Comparison of ENCODE assay signal across 9 cellular contexts in the genomic region with DNA sequence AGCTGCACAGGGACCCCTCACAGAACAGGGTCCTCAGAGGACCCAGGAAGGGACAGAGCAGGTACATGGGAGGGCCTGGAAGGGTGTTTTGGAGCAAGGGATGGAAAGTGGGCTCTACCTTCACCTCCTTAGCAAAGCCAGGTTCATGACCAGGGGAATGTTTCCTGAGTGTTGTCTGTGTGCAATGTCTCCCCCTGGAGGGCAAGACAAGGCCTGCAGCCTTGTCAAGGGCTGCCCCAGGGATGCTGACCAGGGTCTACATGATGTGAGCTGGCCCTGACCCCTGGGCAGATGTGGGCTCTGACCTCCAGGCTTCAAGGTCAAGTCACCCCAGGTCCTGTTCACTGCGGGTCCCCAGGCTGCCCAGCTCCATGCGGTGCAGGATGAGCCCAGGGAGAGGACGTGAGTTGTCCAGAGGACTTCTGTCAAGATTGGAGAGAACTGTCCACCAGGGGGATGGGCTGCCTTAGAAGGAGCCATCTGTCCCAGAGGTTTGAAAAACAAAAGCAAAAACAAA. TPM values are rescaled to one million over a fixed set of nuclear protein-coding genes. Genes with fewer than 3 reads are reported as not detected.
A peak's percentile ranks its signal among the peaks of the same experiment; 100 is the strongest.
DNase-seq lines count a peak whose midpoint lies in the region; ATAC-seq and TF ChIP-seq lines count a peak whose summit lies in the region.
"Had no signal": no experiment of that assay in that cellular context is flagged by ENCODE, and none has a peak within 500 bp of the region (broad histone marks: within the 10 kb centered on the region; RNA-seq: fewer than 3 reads in every experiment).

No MANE protein-coding gene starts in this region.

- peaks cover 29% of the 10 kb centered on the region for H3K36me3 Mint-ChIP-seq in activated naive CD8-positive, alpha-beta T cell treated with anti-CD3 and anti-CD28 coated beads, Interleukin-2, amount 10 ng/mL, durations not matched to agents 7 days and 5 days

- H3K27ac ChIP-seq in heart right ventricle, result peak overlapping the region in 9 of 10 donors; percentile 33 to 89 (median 71)
- H3K27ac ChIP-seq in aorta (ENCODE audit: low read depth in 1 of 2, low read length in 2 of 2), result no peak overlapping the region

- no peaks in the 10 kb centered on the region for H3K9me3 Mint-ChIP-seq in activated naive CD8-positive, alpha-beta T cell treated with anti-CD3 and anti-CD28 coated beads, Interleukin-2, amount 10 ng/mL, durations not matched to agents 7 days and 5 days
- H3K9me3 Mint-ChIP-seq: dendritic cell treated with granulocyte-macrophage colony-stimulating factor and Interleukin-4, amounts not matched to agents 40 ng/mL and 50 ng/mL, for 4 days had no signal

- ATAC-seq in HG03196 (IDR thresholded peaks at IDR 0.05; ENCODE audit: unreplicated experiment) (peak; percentile 57), SK-N-SH treated with all-trans-retinoic acid at 6 μM for 48 hours (peak; percentile 93), heart right ventricle (peak; percentile 73 to 95 (median 84)), aorta (ENCODE audit: low FRiP score) (peak; percentile 82), GM19351 (IDR thresholded peaks at IDR 0.05; ENCODE audit: unreplicated experiment) (no peak)
- peak; percentile 61 for ATAC-seq in activated naive CD8-positive, alpha-beta T cell treated with anti-CD3 and anti-CD28 coated beads, Interleukin-2, amount 10 ng/mL, durations not matched to agents 7 days and 5 days (ENCODE audit: low read depth)

- H3K9me3 ChIP-seq in heart right ventricle (no peaks in the 10 kb centered on the region), aorta (ENCODE audit: control insufficient read depth, low read length) (no peaks in the 10 kb centered on the region)

- intact Hi-C loops in heart right ventricle (cut with DNase I) (loop anchor here in 8 of 10 donors (1.0 to 10.0 kb wide), 4 partner anchors 75 to 79 kb away; no protein-coding TSS in a partner anchor), aorta (cut with DNase I) (loop anchor here in 1 of 2 donors (2.0 kb wide), 1 partner anchor 79 kb away; no protein-coding TSS in a partner anchor)

- 65 to 73% methylated on average over 3 of the region's 3 CpGs for WGBS in heart right ventricle, 2 donors
- 63 to 71% methylated on average over 3 of the region's 3 CpGs for WGBS in aorta, 2 donors

- peak overlapping the region; percentile 99 for H3K4me3 Mint-ChIP-seq in activated naive CD8-positive, alpha-beta T cell treated with anti-CD3 and anti-CD28 coated beads, Interleukin-2, amount 10 ng/mL, durations not matched to agents 7 days and 5 days
- H3K4me3 Mint-ChIP-seq: dendritic cell treated with granulocyte-macrophage colony-stimulating factor and Interleukin-4, amounts not matched to agents 40 ng/mL and 50 ng/mL, for 4 days had no signal

- H3K36me3 ChIP-seq in heart right ventricle (no peaks in the 10 kb centered on the region), aorta (ENCODE audit: control insufficient read depth in 1 of 2, insufficient read depth in 2 of 2, low read length in 1 of 2) (no peaks in the 10 kb centered on the region)

- POLR2A ChIA-PET in activated naive CD8-positive, alpha-beta T cell treated with anti-CD3 and anti-CD28 coated beads, Interleukin-2, amount 10 ng/mL, durations not matched to agents 7 days and 5 days (lab: Charles Lee), result interaction anchor here (0.8 to 2.8 kb wide), 6 partner anchors 14 to 91 kb away, joined by 5 to 34 read pairs (median 6); no protein-coding TSS in a partner anchor

- H3K4me1 ChIP-seq in heart right ventricle, result peaks cover 2 to 35% (median 14%) of the 10 kb centered on the region in 9 donors
- H3K4me1 ChIP-seq in aorta (ENCODE audit: control insufficient read depth in 1 of 2, insufficient read depth in 2 of 2, low read length in 2 of 2), result no peaks in the 10 kb centered on the region

- DNase-seq in DMS153 (lab: John Stamatoyannopoulos, UW) (peak; percentile 6), heart right ventricle (peak; percentile 46 to 59), renal cortical epithelial cell (ENCODE audit: low read depth) (peak; percentile 42), aorta (peak in 1 of 2 donors; percentile 66)
- peak; percentile 80 for DNase-seq in activated naive CD8-positive, alpha-beta T cell treated with anti-CD3 and anti-CD28 coated beads, Interleukin-2, amount 10 ng/mL, durations not matched to agents 7 days and 5 days

- peak; percentile 74 to 92 (median 82) for TF ChIP-seq CTCF in heart right ventricle (IDR thresholded peaks at IDR 0.05)

- H3K27me3 ChIP-seq in heart right ventricle (no peaks in the 10 kb centered on the region), aorta (ENCODE audit: control insufficient read depth in 1 of 2, insufficient read depth in 2 of 2, low read length in 1 of 2) (no peaks in the 10 kb centered on the region)

- peak overlapping the region in 6 of 10 donors; percentile 27 to 50 (median 45) for H3K4me3 ChIP-seq in heart right ventricle
- H3K4me3 ChIP-seq in aorta (ENCODE audit: low read length in 2 of 2), result no peak overlapping the region

- H3K27ac Mint-ChIP-seq in activated naive CD8-positive, alpha-beta T cell treated with anti-CD3 and anti-CD28 coated beads, Interleukin-2, amount 10 ng/mL, durations not matched to agents 7 days and 5 days, result peak overlapping the region; percentile 92
- H3K27ac Mint-ChIP-seq: dendritic cell treated with granulocyte-macrophage colony-stimulating factor and Interleukin-4, amounts not matched to agents 40 ng/mL and 50 ng/mL, for 4 days had no signal

- peaks cover 49% of the 10 kb centered on the region for H3K4me1 Mint-ChIP-seq in activated naive CD8-positive, alpha-beta T cell treated with anti-CD3 and anti-CD28 coated beads, Interleukin-2, amount 10 ng/mL, durations not matched to agents 7 days and 5 days

- peaks cover 4% of the 10 kb centered on the region for H3K27me3 Mint-ChIP-seq in activated naive CD8-positive, alpha-beta T cell treated with anti-CD3 and anti-CD28 coated beads, Interleukin-2, amount 10 ng/mL, durations not matched to agents 7 days and 5 days

TF ChIP-seq in SK-N-SH treated with all-trans-retinoic acid at 6 μM for 48 hours, 23 proteins besides CTCF, POLR2A, EP300 and RAD21:
- TF ChIP-seq ZC3H10 (CRISPR knock-in tag; IDR thresholded peaks at IDR 0.05), result no peak
- no peak for TF ChIP-seq ZFP3 (CRISPR knock-in tag; IDR thresholded peaks at IDR 0.05)

RNA-seq across cellular contexts. Expression of a gene that starts 1.0 kb away (rescaled TPM):
- 10 to 100 TPM; 34.2 to 38.3 TPM for total RNA-seq in activated naive CD8-positive, alpha-beta T cell treated with anti-CD3 and anti-CD28 coated beads, Interleukin-2, amount 10 ng/mL, durations not matched to agents 7 days and 5 days
- total RNA-seq in heart right ventricle (1 to 10 TPM; 1.2 to 7.2 (median 2.4) TPM), renal cortical epithelial cell (0.30 and 0.69 TPM in 2 replicates), aorta (1 to 10 TPM; 5.1 to 5.2 TPM)
- polyA plus RNA-seq in heart right ventricle (1 to 10 TPM; 1.9 to 7.8 TPM), aorta (1 to 10 TPM in 1 of 2 donors, under 1 TPM in 1; 0.79 to 5.6 TPM)

Comparison
In these comparisons a context has a peak if more than half of its experiments do, and no peak if none do; other contexts are left out.
1. H3K27ac ChIP-seq: peak in heart right ventricle (9 of 10); none in aorta (0 of 2).
2. H3K4me3 ChIP-seq: peak in heart right ventricle (6 of 10); none in aorta (0 of 2).
3. RNA of a gene that starts 1.0 kb away (total RNA-seq): 34.2 to 38.3 TPM in activated naive CD8-positive, alpha-beta T cell treated with anti-CD3 and anti-CD28 coated beads, Interleukin-2, amount 10 ng/mL, durations not matched to agents 7 days and 5 days; 5.1 to 5.2 TPM in aorta, 1.2 to 7.2 TPM in heart right ventricle and 0.30 to 0.69 TPM in renal cortical epithelial cell; every median in the first group is over 4 times any median in the second.